10 cellular contexts compared by ENCODE assay signal in genomic region chr3:56921573-56922571, GRCh38.
DNase-seq lines count a peak whose midpoint lies in the region; ATAC-seq and TF ChIP-seq lines count a peak whose summit lies in the region.
"Had no signal": no experiment of that assay in that cellular context is flagged by ENCODE, and none has a peak within 500 bp of the region (broad histone marks: within the 10 kb centered on the region; RNA-seq: fewer than 3 reads in every experiment).

No MANE protein-coding gene starts in this region.

- 9% methylated on average over 7 of the region's 7 CpGs for WGBS in urinary bladder

- H3K4me1 ChIP-seq in breast epithelium (no peaks in the 10 kb centered on the region), urinary bladder (ENCODE audit: insufficient read depth) (no peaks in the 10 kb centered on the region)
- H3K4me1 ChIP-seq: Caco-2 had no signal

- H3K4me1 Mint-ChIP-seq in MCF 10A (ENCODE audit: insufficient read depth, unreplicated experiment), result peaks cover 12% of the 10 kb centered on the region
- H3K4me1 Mint-ChIP-seq in activated naive CD8-positive, alpha-beta T cell (ENCODE audit: low read depth), result peaks cover 84% of the 10 kb centered on the region
- peaks cover 45% of the 10 kb centered on the region for H3K4me1 Mint-ChIP-seq in memory B cell

- H3K27ac ChIP-seq in breast epithelium (peak overlapping the region; percentile 31 to 32), urinary bladder (ENCODE audit: low read depth) (no peak overlapping the region)

- no peak for DNase-seq in breast epithelium (ENCODE audit: low spot score in 2 of 2)
- DNase-seq in MCF 10A (ENCODE audit: unreplicated experiment), result no peak
- DNase-seq in memory B cell (ENCODE audit: low spot score in 2 of 2), result no peak
- no peak for DNase-seq in NCI-H1436 treated with DMSO at 0.1 percent for 48 hours (lab: John Stamatoyannopoulos, UW)
- no peak for DNase-seq in NCI-H1417 (lab: John Stamatoyannopoulos, UW)
- no peak for DNase-seq in NCI-H1105 treated with DMSO at 0.1 percent for 48 hours (lab: John Stamatoyannopoulos, UW)
- DNase-seq: Caco-2 had no signal

- H3K9me3 Mint-ChIP-seq in MCF 10A (ENCODE audit: unreplicated experiment) (no peaks in the 10 kb centered on the region), memory B cell (no peaks in the 10 kb centered on the region)
- H3K9me3 Mint-ChIP-seq in activated naive CD8-positive, alpha-beta T cell (ENCODE audit: low read depth), result no peaks in the 10 kb centered on the region

- POLR2A ChIA-PET in MCF 10A (lab: Yijun Ruan, JAX), result no interaction called here

- H3K4me3 Mint-ChIP-seq in MCF 10A (ENCODE audit: unreplicated experiment) (no peak overlapping the region), memory B cell (peak overlapping the region; percentile 52)
- peak overlapping the region; percentile 84 for H3K4me3 Mint-ChIP-seq in activated naive CD8-positive, alpha-beta T cell

- H3K36me3 ChIP-seq in breast epithelium (no peaks in the 10 kb centered on the region), urinary bladder (ENCODE audit: insufficient read depth) (no peaks in the 10 kb centered on the region)

- H3K36me3 Mint-ChIP-seq in MCF 10A (ENCODE audit: insufficient read depth, unreplicated experiment) (no peaks in the 10 kb centered on the region), memory B cell (no peaks in the 10 kb centered on the region)
- H3K36me3 Mint-ChIP-seq in activated naive CD8-positive, alpha-beta T cell, result peaks cover 2% of the 10 kb centered on the region

- H3K9me3 ChIP-seq in breast epithelium, result no peaks in the 10 kb centered on the region
- H3K9me3 ChIP-seq: Caco-2 had no signal

- TF ChIP-seq CTCF in breast epithelium (IDR thresholded peaks at IDR 0.05), result no peak
- TF ChIP-seq CTCF in MCF 10A (IDR thresholded peaks at IDR 0.05; ENCODE audit: unreplicated experiment), result no peak

- H3K27ac Mint-ChIP-seq in MCF 10A (ENCODE audit: low read depth, unreplicated experiment) (no peak overlapping the region), memory B cell (peak overlapping the region; percentile 79)
- H3K27ac Mint-ChIP-seq in activated naive CD8-positive, alpha-beta T cell, result peak overlapping the region; percentile 91

- ATAC-seq in memory B cell (ENCODE audit: low read depth), result no peak
- ATAC-seq: activated CD4-positive, CD25-positive, alpha-beta regulatory T cell treated with anti-CD3 and anti-CD28 coated beads, Interleukin-2, amount 50 U/mL, for 24 hours had no signal

- TF ChIP-seq POLR2A in breast epithelium (IDR thresholded peaks at IDR 0.05), result no peak

- no TSS peak for BruUV-seq in MCF 10A (replicated peaks; lab: Mats Ljungman, UMichigan)

- CTCF ChIA-PET in MCF 10A (lab: Yijun Ruan, JAX), result no interaction called here

- intact Hi-C loops in breast epithelium (cut with DNase I; ENCODE audit: low total_unique reads), result no loop called here
- intact Hi-C loops in MCF 10A (cut with micrococcal nuclease), result no loop called here

- H3K4me3 ChIP-seq in breast epithelium (peak overlapping the region; percentile 8 to 35 (median 11)), urinary bladder (ENCODE audit: low read depth, low read length) (peak overlapping the region; percentile 10)

- H3K27me3 ChIP-seq in breast epithelium, result no peaks in the 10 kb centered on the region

- H3K27me3 Mint-ChIP-seq in MCF 10A (ENCODE audit: insufficient read depth, unreplicated experiment) (no peaks in the 10 kb centered on the region), memory B cell (no peaks in the 10 kb centered on the region)
- H3K27me3 Mint-ChIP-seq in activated naive CD8-positive, alpha-beta T cell, result no peaks in the 10 kb centered on the region
